ENCODE assay signal across 28 cellular contexts in genomic region chr1:42306977-42307376, GRCh38.
"Had no signal": no experiment of that assay in that cellular context is flagged by ENCODE, and none has a peak within 500 bp of the region (broad histone marks: within the 10 kb centered on the region; RNA-seq: fewer than 3 reads in every experiment).

No MANE protein-coding gene starts in this region.

- H3K4me1 ChIP-seq: pancreas, prostate gland, right atrium auricular region, right lobe of liver, vagina had no signal

- H3K4me1 Mint-ChIP-seq: nephron progenitor cell, neural crest cell had no signal

- H3K27me3 ChIP-seq: neutrophil, pancreas, right atrium auricular region, right lobe of liver, sigmoid colon, stomach, thyroid gland, tibial nerve, upper lobe of left lung, vagina had no signal

- H3K27ac ChIP-seq: neutrophil, pancreas, prostate gland, right atrium auricular region, right lobe of liver, sigmoid colon, stomach, thoracic aorta, thyroid gland, tibial nerve, upper lobe of left lung, vagina had no signal

- H3K4me3 Mint-ChIP-seq: natural killer cell treated with Interleukin-12 subunit alpha and Interleukin-12 subunit beta and Interleukin-15 and Interleukin-18, amount 100 ng/mL, for 72 hours; nephron progenitor cell; neural crest cell; stimulated activated effector memory CD8-positive, alpha-beta T cell treated with anti-CD3 and anti-CD28 coated beads, Interleukin-12 subunit alpha, Interleukin-12 subunit beta, amount 100 ng/mL, for 72 hours; stimulated activated naive B cell treated with anti-CD40 and anti-IgM and Interleukin-4, amounts not matched to agents 10 μg/mL and 1 μg/mL and 100 μg/mL, for 72 hours; stimulated activated naive CD8-positive, alpha-beta T cell treated with anti-CD3 and anti-CD28 coated beads, Interleukin-15, Interleukin-2, amounts not matched to agents 100 ng/mL and 50 ng/mL, for 24 hours had no signal

- H3K9me3 ChIP-seq: neutrophil, pancreas, prostate gland, right atrium auricular region, right lobe of liver, thoracic aorta, thyroid gland, upper lobe of left lung, vagina had no signal

- FAIRE-seq: pancreas, small intestine, urothelium cell line had no signal

- ATAC-seq: natural killer cell treated with Interleukin-12 subunit alpha and Interleukin-12 subunit beta and Interleukin-15 and Interleukin-18, amount 100 ng/mL, for 72 hours; pancreas; right lobe of liver; stimulated activated effector memory CD8-positive, alpha-beta T cell treated with anti-CD3 and anti-CD28 coated beads, Interleukin-12 subunit alpha, Interleukin-12 subunit beta, amount 100 ng/mL, for 72 hours; stimulated activated naive B cell treated with anti-CD40 and anti-IgM and Interleukin-4, amounts not matched to agents 10 μg/mL and 1 μg/mL and 100 μg/mL, for 72 hours had no signal

- H3K36me3 ChIP-seq: pancreas, prostate gland, right atrium auricular region, right lobe of liver, sigmoid colon, thoracic aorta, thyroid gland, upper lobe of left lung, vagina had no signal

- DNase-seq: nephron progenitor cell; nucleus accumbens; pancreas; retina; right lobe of liver; sigmoid colon; small intestine; stimulated activated CD4-positive, alpha-beta T cell treated with anti-CD3 and anti-CD28 coated beads, Interleukin-15, amount 100 ng/mL, for 24 hours; stimulated activated CD4-positive, alpha-beta T cell treated with anti-CD3 and anti-CD28 coated beads, Interleukin-2, amount 100 ng/mL, for 24 hours; stimulated activated CD4-positive, alpha-beta T cell treated with anti-CD3 and anti-CD28 coated beads, Interleukin-2, amount 100 ng/mL, for 48 hours; stimulated activated CD4-positive, alpha-beta T cell treated with anti-CD3 and anti-CD28 coated beads, Interleukin-4, amount 100 ng/mL, for 24 hours; stimulated activated naive B cell treated with anti-CD40 and anti-IgM and Interleukin-4, amounts not matched to agents 10 μg/mL and 1 μg/mL and 100 μg/mL, for 72 hours; stimulated activated naive CD4-positive, alpha-beta T cell treated with Interleukin-2 at 50 U/mL for 16 hours; stomach; thyroid gland; trophoblast cell; upper lobe of left lung had no signal

- H3K27me3 Mint-ChIP-seq: natural killer cell treated with Interleukin-12 subunit alpha and Interleukin-12 subunit beta and Interleukin-15 and Interleukin-18, amount 100 ng/mL, for 72 hours; stimulated activated naive B cell treated with anti-CD40 and anti-IgM and Interleukin-4, amounts not matched to agents 10 μg/mL and 1 μg/mL and 100 μg/mL, for 72 hours; stimulated activated naive CD8-positive, alpha-beta T cell treated with anti-CD3 and anti-CD28 coated beads, Interleukin-15, Interleukin-2, amounts not matched to agents 100 ng/mL and 50 ng/mL, for 24 hours had no signal

- H3K4me3 ChIP-seq: pancreas, prostate gland, right atrium auricular region, right lobe of liver, sigmoid colon, stomach, thoracic aorta, thyroid gland, tibial nerve, upper lobe of left lung, vagina had no signal

- H3K27ac Mint-ChIP-seq: natural killer cell treated with Interleukin-12 subunit alpha and Interleukin-12 subunit beta and Interleukin-15 and Interleukin-18, amount 100 ng/mL, for 72 hours; nephron progenitor cell; stimulated activated effector memory CD8-positive, alpha-beta T cell treated with anti-CD3 and anti-CD28 coated beads, Interleukin-12 subunit alpha, Interleukin-12 subunit beta, amount 100 ng/mL, for 72 hours; stimulated activated naive B cell treated with anti-CD40 and anti-IgM and Interleukin-4, amounts not matched to agents 10 μg/mL and 1 μg/mL and 100 μg/mL, for 72 hours; stimulated activated naive CD8-positive, alpha-beta T cell treated with anti-CD3 and anti-CD28 coated beads, Interleukin-15, Interleukin-2, amounts not matched to agents 100 ng/mL and 50 ng/mL, for 24 hours had no signal
